8 cellular contexts compared by ENCODE assay signal in genomic region chrX:154443479-154443910, GRCh38. TPM values are rescaled to one million over a fixed set of nuclear protein-coding genes. Genes with fewer than 3 reads are reported as not detected.
A peak's percentile ranks its signal among the peaks of the same experiment; 100 is the strongest.
DNase-seq lines count a peak whose midpoint lies in the region; ATAC-seq, FAIRE-seq and TF ChIP-seq lines count a peak whose summit lies in the region.

No MANE protein-coding gene starts in this region.

- DNase-seq in A673 (ENCODE audit: low spot score) = no peak
- DNase-seq in HAP-1 (ENCODE audit: low spot score in 2 of 2) = no peak
- no peak for DNase-seq in activated naive CD8-positive, alpha-beta T cell treated with anti-CD3 and anti-CD28 coated beads, Interleukin-2, amount 50 U/mL, for 24 hours
- peak; percentile 65 for DNase-seq in kidney
- no peak for DNase-seq in tibial artery
- no peak for DNase-seq in NCI-H2107 (lab: John Stamatoyannopoulos, UW)
- no peak for DNase-seq in HT-29 (ENCODE audit: low spot score)
- DNase-seq in stimulated activated CD4-positive, alpha-beta T cell treated with anti-CD3 and anti-CD28 coated beads, Interleukin-4, amount 100 ng/mL, for 1 hour = no peak

- H3K4me3 Mint-ChIP-seq in activated naive CD8-positive, alpha-beta T cell treated with anti-CD3 and anti-CD28 coated beads, Interleukin-2, amount 50 U/mL, for 24 hours = peak overlapping the region; percentile 64

- no TSS peak for BruUV-seq in A673 (replicated peaks; lab: Mats Ljungman, UMichigan)

- H3K9me3 Mint-ChIP-seq in activated naive CD8-positive, alpha-beta T cell treated with anti-CD3 and anti-CD28 coated beads, Interleukin-2, amount 50 U/mL, for 24 hours = no peaks in the 10 kb centered on the region

- peak overlapping the region; percentile 16 to 51 for H3K9ac ChIP-seq in kidney (ENCODE audit: low read length in 2 of 2)

- peaks cover 10% of the 10 kb centered on the region for H3K4me1 ChIP-seq in A673 (ENCODE audit: insufficient read depth, low read length, poor library complexity, severe bottlenecking)
- H3K4me1 ChIP-seq in HAP-1 = peaks cover 11% of the 10 kb centered on the region
- H3K4me1 ChIP-seq in kidney (ENCODE audit: control insufficient read depth in 1 of 2, insufficient read depth in 1 of 2, low read depth in 1 of 2, low read length in 2 of 2) = peaks cover 0 to 13% of the 10 kb centered on the region in 2 donors
- H3K4me1 ChIP-seq in tibial artery = peaks cover 0 to 29% (median 18%) of the 10 kb centered on the region in 4 donors

- no peak overlapping the region for H3K27ac Mint-ChIP-seq in activated naive CD8-positive, alpha-beta T cell treated with anti-CD3 and anti-CD28 coated beads, Interleukin-2, amount 50 U/mL, for 24 hours

- no peaks in the 10 kb centered on the region for H3K9me3 ChIP-seq in A673 (ENCODE audit: low read depth, low read length, poor library complexity, severe bottlenecking)
- no peaks in the 10 kb centered on the region for H3K9me3 ChIP-seq in HAP-1
- H3K9me3 ChIP-seq in kidney (ENCODE audit: control insufficient read depth in 1 of 2, low read length in 2 of 2) = no peaks in the 10 kb centered on the region
- no peaks in the 10 kb centered on the region for H3K9me3 ChIP-seq in tibial artery

- CTCF ChIA-PET in A673 (lab: Charles Lee) = no interaction called here

- intact Hi-C loops in A673 (cut with micrococcal nuclease; ENCODE audit: unreplicated experiment) = no loop called here
- intact Hi-C loops in kidney (cut with DNase I) = no loop called here
- intact Hi-C loops in tibial artery (cut with DNase I; ENCODE audit: low total_unique reads) = no loop called here

- peaks cover 17% of the 10 kb centered on the region for H3K36me3 ChIP-seq in A673 (ENCODE audit: insufficient read depth, low read length, poor library complexity, severe bottlenecking)
- H3K36me3 ChIP-seq in HAP-1 (replicated peaks) = peaks cover 71% of the 10 kb centered on the region
- peaks cover 4 to 7% of the 10 kb centered on the region in 2 donors for H3K36me3 ChIP-seq in kidney (ENCODE audit: control insufficient read depth in 1 of 2, insufficient read depth in 2 of 2, low read length in 2 of 2)
- peaks cover 8 to 30% (median 18%) of the 10 kb centered on the region in 3 donors for H3K36me3 ChIP-seq in tibial artery

- no peak for FAIRE-seq in kidney (lab: Jason Lieb, UNC)

- POLR2A ChIA-PET in A673 (lab: Charles Lee; ENCODE audit: low non-redundant PET) = no interaction called here

- TF ChIP-seq CTCF in A673 (conservative IDR thresholded peaks at IDR 0.05; ENCODE audit: low read depth, low read length) (no peak), kidney (IDR thresholded peaks at IDR 0.05; ENCODE audit: borderline replicate concordance, extremely low read depth, insufficient read depth) (no peak), tibial artery (IDR thresholded peaks at IDR 0.05) (no peak)

- H3K27me3 ChIP-seq in A673 (replicated peaks; ENCODE audit: insufficient read depth, low read depth, low read length, poor library complexity) = no peaks in the 10 kb centered on the region
- no peaks in the 10 kb centered on the region for H3K27me3 ChIP-seq in HAP-1 (ENCODE audit: low read depth)
- no peaks in the 10 kb centered on the region for H3K27me3 ChIP-seq in tibial artery

- ATAC-seq in activated naive CD8-positive, alpha-beta T cell treated with anti-CD3 and anti-CD28 coated beads, Interleukin-2, amount 50 U/mL, for 24 hours = peak; percentile 22

- peak overlapping the region; percentile 61 for H3K4me3 ChIP-seq in A673 (ENCODE audit: low read depth, low read length, poor library complexity, severe bottlenecking)
- peak overlapping the region; percentile 30 for H3K4me3 ChIP-seq in HAP-1
- H3K4me3 ChIP-seq in kidney (ENCODE audit: low read length in 2 of 2) = peak overlapping the region in 1 of 2 donors; percentile 25
- peak overlapping the region; percentile 64 to 69 for H3K4me3 ChIP-seq in tibial artery

- H3K27ac ChIP-seq in A673 (ENCODE audit: low read depth, low read length, poor library complexity, severe bottlenecking) (peak overlapping the region; percentile 65), kidney (ENCODE audit: low read depth in 2 of 2, low read length in 2 of 2) (peak overlapping the region; percentile 53 to 86), tibial artery (peak overlapping the region; percentile 83 to 91)

- no peaks in the 10 kb centered on the region for H3K27me3 Mint-ChIP-seq in activated naive CD8-positive, alpha-beta T cell treated with anti-CD3 and anti-CD28 coated beads, Interleukin-2, amount 50 U/mL, for 24 hours

- peaks cover 10% of the 10 kb centered on the region for H3K4me1 Mint-ChIP-seq in activated naive CD8-positive, alpha-beta T cell treated with anti-CD3 and anti-CD28 coated beads, Interleukin-2, amount 50 U/mL, for 24 hours

- peaks cover 9% of the 10 kb centered on the region for H3K36me3 Mint-ChIP-seq in activated naive CD8-positive, alpha-beta T cell treated with anti-CD3 and anti-CD28 coated beads, Interleukin-2, amount 50 U/mL, for 24 hours (ENCODE audit: low read depth)

- in situ Hi-C loops in HAP-1 (cut with MboI; ENCODE audit: low sequenced_read_pairs) = no loop called here

RNA-seq across cellular contexts. Expression of gene FAM50A, which starts 0.4 kb away (rescaled TPM):
- total RNA-seq in A673 (2021) (78.0 and 83.7 TPM in 2 replicates), kidney (46.0 TPM)
- polyA plus RNA-seq in kidney (ENCODE audit: insufficient read depth, low read depth, low replicate concordance) = 112 TPM
- total RNA-seq in HT-29 (2014; rRNA removed; shearing (Covaris generic)) = 103 and 107 TPM in 2 replicates

RNA-seq across cellular contexts. Expression of gene GDI1, which starts 6.5 kb away (rescaled TPM):
- total RNA-seq in A673 (2021) = 137 and 139 TPM in 2 replicates
- 116 TPM for total RNA-seq in kidney
- polyA plus RNA-seq in kidney (ENCODE audit: insufficient read depth, low read depth, low replicate concordance) = 92.5 TPM
- total RNA-seq in HT-29 (2014; rRNA removed; shearing (Covaris generic)) = 124 and 128 TPM in 2 replicates

RNA-seq across cellular contexts. Expression of gene PLXNA3, which starts 14.6 kb away (rescaled TPM):
- total RNA-seq in A673 (2021) (49.8 and 54.6 TPM in 2 replicates), kidney (40.5 TPM)
- 4.9 TPM for polyA plus RNA-seq in kidney (ENCODE audit: insufficient read depth, low read depth, low replicate concordance)
- total RNA-seq in HT-29 (2014; rRNA removed; shearing (Covaris generic)) = 33.6 and 40.8 TPM in 2 replicates

RNA-seq across cellular contexts. Expression of gene ATP6AP1, which starts 15.0 kb away (rescaled TPM):
- total RNA-seq in A673 (2021) = 77.1 and 77.5 TPM in 2 replicates
- total RNA-seq in kidney = 121 TPM
- 205 TPM for polyA plus RNA-seq in kidney (ENCODE audit: insufficient read depth, low read depth, low replicate concordance)
- 162 and 181 TPM in 2 replicates for total RNA-seq in HT-29 (2014; rRNA removed; shearing (Covaris generic))

RNA-seq across cellular contexts. Expression of gene TAFAZZIN, which starts 32.2 kb away (rescaled TPM):
- 41.8 and 55.8 TPM in 2 replicates for total RNA-seq in A673 (2021)
- total RNA-seq in kidney = 40.2 TPM
- 33.3 TPM for polyA plus RNA-seq in kidney (ENCODE audit: insufficient read depth, low read depth, low replicate concordance)
- total RNA-seq in HT-29 (2014; rRNA removed; shearing (Covaris generic)) = 60.3 and 80.6 TPM in 2 replicates
